Comparison of ENCODE assay signal across 17 cellular contexts in the genomic region with DNA sequence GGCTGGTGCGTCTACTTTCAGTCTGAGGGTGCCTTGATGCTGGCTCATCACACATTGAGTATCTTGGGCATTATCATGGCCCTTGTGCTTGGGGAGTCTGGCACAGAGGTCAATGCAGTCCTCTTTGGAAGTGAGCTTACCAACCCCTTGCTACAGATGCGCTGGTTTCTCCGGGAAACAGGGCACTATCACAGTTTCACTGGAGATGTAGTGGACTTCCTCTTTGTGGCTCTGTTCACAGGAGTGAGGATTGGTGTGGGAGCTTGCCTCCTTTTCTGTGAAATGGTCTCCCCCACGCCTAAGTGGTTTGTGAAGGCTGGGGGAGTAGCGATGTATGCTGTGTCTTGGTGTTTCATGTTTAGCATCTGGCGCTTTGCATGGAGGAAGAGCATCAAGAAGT. TPM values are rescaled to one million over a fixed set of nuclear protein-coding genes. Genes with fewer than 3 reads are reported as not detected.
"Had no signal": no experiment of that assay in that cellular context is flagged by ENCODE, and none has a peak within 500 bp of the region (broad histone marks: within the 10 kb centered on the region; RNA-seq: fewer than 3 reads in every experiment).

No MANE protein-coding gene starts in this region.

- H3K4me3 ChIP-seq: breast epithelium, esophagus muscularis mucosa, upper lobe of right lung had no signal

- H3K4me3 Mint-ChIP-seq: activated T-cell treated with anti-CD3 and anti-CD28 coated beads, Interleukin-2, amount 50 U/mL, for 24 hours; endodermal cell; natural killer cell; T-helper 1 cell treated with Interleukin-12 subunit alpha and Interleukin-12 subunit beta and Interleukin-4 antibody, amounts not matched to agents 30 μg/mL and 1 μg/mL, for 36 hours had no signal

- ATAC-seq: activated CD4-positive, CD25-positive, alpha-beta regulatory T cell treated with anti-CD3 and anti-CD28 coated beads, Interleukin-2, amount 50 U/mL, for 24 hours; activated naive CD4-positive, alpha-beta T cell treated with anti-CD3 and anti-CD28 coated beads, Interleukin-2, amount 50 U/mL, for 72 hours; natural killer cell; sciatic nerve; upper lobe of right lung had no signal

- H3K9me3 Mint-ChIP-seq: activated naive CD4-positive, alpha-beta T cell treated with anti-CD3 and anti-CD28 coated beads, Interleukin-2, amount 50 U/mL, for 72 hours; activated T-cell treated with anti-CD3 and anti-CD28 coated beads, Interleukin-2, amount 50 U/mL, for 24 hours; endodermal cell; natural killer cell; T-helper 1 cell treated with Interleukin-12 subunit alpha and Interleukin-12 subunit beta and Interleukin-4 antibody, amounts not matched to agents 30 μg/mL and 1 μg/mL, for 36 hours had no signal

- H3K27me3 ChIP-seq: breast epithelium, esophagus muscularis mucosa, upper lobe of right lung had no signal

- H3K9me3 ChIP-seq: breast epithelium, esophagus muscularis mucosa, upper lobe of right lung had no signal

- DNase-seq: activated effector memory CD4-positive, alpha-beta T cell treated with Interleukin-2 at 50 U/mL for 16 hours; activated T-cell treated with anti-CD3 and anti-CD28 coated beads, Interleukin-2, amount 50 U/mL, for 24 hours; amygdala; endodermal cell; foreskin fibroblast; mammary epithelial cell; natural killer cell; stimulated activated CD4-positive, alpha-beta T cell treated with anti-CD3 and anti-CD28 coated beads, Interleukin-2, amount 100 ng/mL, for 24 hours; stimulated activated naive CD4-positive, alpha-beta T cell; upper lobe of right lung had no signal

- H3K36me3 Mint-ChIP-seq: activated naive CD4-positive, alpha-beta T cell treated with anti-CD3 and anti-CD28 coated beads, Interleukin-2, amount 50 U/mL, for 72 hours; natural killer cell had no signal

- H3K36me3 ChIP-seq: breast epithelium had no signal

- H3K27ac ChIP-seq: esophagus muscularis mucosa, upper lobe of right lung had no signal

- H3K27ac Mint-ChIP-seq: activated naive CD4-positive, alpha-beta T cell treated with anti-CD3 and anti-CD28 coated beads, Interleukin-2, amount 50 U/mL, for 72 hours; activated T-cell treated with anti-CD3 and anti-CD28 coated beads, Interleukin-2, amount 50 U/mL, for 24 hours; endodermal cell; natural killer cell; progenitor cell of endocrine pancreas; T-helper 1 cell treated with Interleukin-12 subunit alpha and Interleukin-12 subunit beta and Interleukin-4 antibody, amounts not matched to agents 30 μg/mL and 1 μg/mL, for 36 hours had no signal

- H3K4me1 ChIP-seq: breast epithelium had no signal

- H3K27me3 Mint-ChIP-seq: progenitor cell of endocrine pancreas had no signal

RNA-seq across cellular contexts. Expression of gene TLCD5, which starts 4.9 kb away (rescaled TPM):
- total RNA-seq: natural killer cell had no signal
